Comparison of ENCODE assay signal across 20 cellular contexts in the genomic region with DNA sequence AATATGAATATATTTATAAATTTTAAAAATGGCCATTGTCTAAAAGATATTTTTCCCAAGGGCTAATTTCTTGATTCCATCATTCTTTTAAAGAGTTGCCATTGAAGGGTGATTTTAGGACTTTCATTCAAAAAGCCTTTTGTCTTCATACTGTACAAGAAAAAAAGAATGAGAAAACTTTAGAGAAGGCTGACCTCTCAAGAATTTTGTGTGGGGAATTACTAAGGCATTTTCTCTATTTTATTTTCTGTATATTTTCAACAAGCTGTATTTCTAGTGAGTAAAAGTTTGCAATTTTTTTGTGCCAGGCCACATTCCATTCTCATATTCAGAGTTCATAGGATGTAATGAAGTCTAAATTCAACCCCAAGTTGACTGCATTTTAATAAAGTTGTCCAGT. TPM values are rescaled to one million over a fixed set of nuclear protein-coding genes. Genes with fewer than 3 reads are reported as not detected.
DNase-seq lines count a peak whose midpoint lies in the region; ATAC-seq and TF ChIP-seq lines count a peak whose summit lies in the region.
"Had no signal": no experiment of that assay in that cellular context is flagged by ENCODE, and none has a peak within 500 bp of the region (broad histone marks: within the 10 kb centered on the region; RNA-seq: fewer than 3 reads in every experiment).

No MANE protein-coding gene starts in this region.

- H4K5ac ChIP-seq in IMR-90 (ENCODE audit: low read depth, low read length) = no peak overlapping the region

- no peak overlapping the region for H4K8ac ChIP-seq in IMR-90 (ENCODE audit: low read depth in 2 of 2, low read length in 2 of 2)

- no TSS peak for BruUV-seq in IMR-90 (replicated peaks; lab: Mats Ljungman, UMichigan)

- H3K56ac ChIP-seq in IMR-90 (ENCODE audit: extremely low read depth, insufficient read depth, low read length) = no peak overlapping the region

- no peaks in the 10 kb centered on the region for H4K20me1 ChIP-seq in IMR-90 (ENCODE audit: insufficient read depth, low read length)
- H4K20me1 ChIP-seq: BLaER1 had no signal

- H3K23ac ChIP-seq in IMR-90 (ENCODE audit: low read depth, low read length) = no peak overlapping the region

- H2BK15ac ChIP-seq in IMR-90 (ENCODE audit: low read depth, low read length) = no peak overlapping the region

- no peak for TF ChIP-seq POLR2A in IMR-90 (IDR thresholded peaks at IDR 0.05; ENCODE audit: low read depth, low read length)

- H3K27ac ChIP-seq in IMR-90 (ENCODE audit: insufficient read depth, low read length) = no peak overlapping the region
- H3K27ac ChIP-seq: BLaER1 had no signal

- no peaks in the 10 kb centered on the region for H3K27me3 ChIP-seq in IMR-90 (ENCODE audit: control insufficient read depth, insufficient read depth, low read length)
- no peaks in the 10 kb centered on the region for H3K27me3 ChIP-seq in adipocyte (replicated peaks; ENCODE audit: control insufficient read depth, insufficient read depth, low read length)
- H3K27me3 ChIP-seq: BLaER1 had no signal

- no peak overlapping the region for H3K4ac ChIP-seq in IMR-90 (ENCODE audit: low read depth, low read length)

- H3K9me1 ChIP-seq in IMR-90 (ENCODE audit: insufficient read depth, low read length) = no peaks in the 10 kb centered on the region

- no peak overlapping the region for H2AFZ ChIP-seq in IMR-90 (replicated peaks; ENCODE audit: low read length, poor library complexity)

- H3K14ac ChIP-seq in IMR-90 (replicated peaks; ENCODE audit: low read depth, low read length) = no peak overlapping the region

- H3K4me2 ChIP-seq in IMR-90 (ENCODE audit: low read depth, low read length) = no peak overlapping the region
- H3K4me2 ChIP-seq: BLaER1 had no signal

- H3K79me1 ChIP-seq in IMR-90 (ENCODE audit: low read depth in 1 of 2, low read length in 2 of 2) = no peaks in the 10 kb centered on the region

- TF ChIP-seq RAD21 in IMR-90 (IDR thresholded peaks at IDR 0.05; ENCODE audit: low read length) = no peak

- no peak overlapping the region for H2BK120ac ChIP-seq in IMR-90 (ENCODE audit: low read depth, low read length)

- DNase-seq in IMR-90 (no peak), adipocyte (ENCODE audit: low read depth) (peak; percentile 51), KBM-7 (no peak), mucosa of descending colon (no peak)
- DNase-seq: 8988T; ACHN; BE2C; C1 segment of cervical spinal cord; CD4-positive, alpha-beta memory T cell; CD4-positive, CD25-positive, alpha-beta regulatory T cell; CD8-positive, alpha-beta memory T cell; COR-L47; DMS 273 treated with DMSO at 0.1 percent for 48 hours; DMS153; DMS53; DMS79; DND-41; GF-D8 had no signal

- H3K4me1 ChIP-seq in IMR-90 (ENCODE audit: control insufficient read depth, insufficient read depth, low read length) = peaks cover 2% of the 10 kb centered on the region; the same call in 1 of the 2 replicates
- peaks cover 3% of the 10 kb centered on the region for H3K4me1 ChIP-seq in adipocyte (ENCODE audit: control insufficient read depth, insufficient read depth, low read length)
- H3K4me1 ChIP-seq in mucosa of descending colon (ENCODE audit: low read depth) = no peaks in the 10 kb centered on the region
- H3K4me1 ChIP-seq: BE2C, BLaER1 had no signal

- intact Hi-C loops in IMR-90 (cut with micrococcal nuclease) (no loop called here), mucosa of descending colon (cut with DNase I, micrococcal nuclease) (no loop called here)

- TF ChIP-seq CTCF in IMR-90 (conservative IDR thresholded peaks at IDR 0.05; ENCODE audit: low read depth, low read length) = no peak
- TF ChIP-seq CTCF in mucosa of descending colon (IDR thresholded peaks at IDR 0.05) = no peak

- POLR2A ChIA-PET in IMR-90 (lab: Charles Lee; ENCODE audit: unreplicated experiment) = no interaction called here

- H4K91ac ChIP-seq in IMR-90 (ENCODE audit: insufficient read depth, low read depth, low read length) = no peak overlapping the region

- no peak overlapping the region for H2BK20ac ChIP-seq in IMR-90 (ENCODE audit: low read depth, low read length)

- no peaks in the 10 kb centered on the region for H3K36me3 ChIP-seq in IMR-90 (ENCODE audit: control insufficient read depth, insufficient read depth, low read length)
- H3K36me3 ChIP-seq in adipocyte (ENCODE audit: control insufficient read depth, insufficient read depth, low read length, severe bottlenecking) = no peaks in the 10 kb centered on the region
- H3K36me3 ChIP-seq in mucosa of descending colon (ENCODE audit: low read depth) = no peaks in the 10 kb centered on the region
- H3K36me3 ChIP-seq: BE2C, BLaER1 had no signal

- H3K9me3 ChIP-seq in IMR-90 (ENCODE audit: control insufficient read depth, insufficient read depth, low read length) (no peaks in the 10 kb centered on the region), adipocyte (ENCODE audit: control insufficient read depth, low read length) (no peaks in the 10 kb centered on the region), mucosa of descending colon (no peaks in the 10 kb centered on the region)
- H3K9me3 ChIP-seq: BE2C, BLaER1 had no signal

- H3K9ac ChIP-seq in IMR-90 (ENCODE audit: low read depth, low read length) (no peak overlapping the region), adipocyte (ENCODE audit: low read length) (no peak overlapping the region)
- H3K9ac ChIP-seq: BLaER1 had no signal

- H3K18ac ChIP-seq in IMR-90 (ENCODE audit: low read depth, low read length) = no peak overlapping the region

- ATAC-seq in IMR-90 (ENCODE audit: low read depth) = peak; percentile 37; the same call in 1 of the 2 replicates
- ATAC-seq in HG03280 (IDR thresholded peaks at IDR 0.05; ENCODE audit: unreplicated experiment) = no peak
- ATAC-seq in mucosa of descending colon = no peak

- H2AK9ac ChIP-seq in IMR-90 (replicated peaks; ENCODE audit: low read depth, low read length, poor library complexity) = no peak overlapping the region

- H2BK5ac ChIP-seq in IMR-90 (ENCODE audit: low read depth, low read length, poor library complexity, severe bottlenecking) = no peak overlapping the region

- H2AK5ac ChIP-seq in IMR-90 (ENCODE audit: low read depth, low read length) = no peak overlapping the region

- in situ Hi-C loops in IMR-90 (cut with MboI; ENCODE audit: low sequenced_read_pairs) (no loop called here), KBM-7 (cut with MboI; ENCODE audit: low pct_unique_long_range_greater_than_20kb, low sequenced_read_pairs) (no loop called here)

- H3K4me3 ChIP-seq in IMR-90 (ENCODE audit: insufficient read depth, low read depth, low read length) (no peak overlapping the region), adipocyte (ENCODE audit: low read length) (no peak overlapping the region), mucosa of descending colon (no peak overlapping the region)
- H3K4me3 ChIP-seq: BLaER1 had no signal

- CTCF ChIA-PET in IMR-90 (lab: Yijun Ruan, JAX) = interaction anchor here (0.5 kb wide), 1 partner anchor 399 kb away, joined by 4 read pairs; no protein-coding TSS in a partner anchor

- dilution Hi-C loops in IMR-90 (cut with HindIII; ENCODE audit: low sequenced_read_pairs, unreplicated experiment) = no loop called here

TF ChIP-seq in IMR-90, 13 proteins besides CTCF, POLR2A, EP300 and RAD21:
- TF ChIP-seq RCOR1 (IDR thresholded peaks at IDR 0.05; ENCODE audit: insufficient replicate concordance, low read length) (no peak), BHLHE40 (IDR thresholded peaks at IDR 0.05; ENCODE audit: low read depth, low read length) (no peak), MAZ (IDR thresholded peaks at IDR 0.05; ENCODE audit: borderline replicate concordance, low read depth, low read length) (no peak), SMC3 (IDR thresholded peaks at IDR 0.05; ENCODE audit: low read depth, low read length) (no peak), MAFK (IDR thresholded peaks at IDR 0.05; ENCODE audit: low read depth, low read length) (no peak), NFE2L2 (IDR thresholded peaks at IDR 0.05; ENCODE audit: low read depth, low read length) (no peak), FOS (IDR thresholded peaks at IDR 0.05; ENCODE audit: low read depth, low read length) (no peak), RFX5 (IDR thresholded peaks at IDR 0.05; ENCODE audit: low read depth, low read length) (no peak), MXI1 (IDR thresholded peaks at IDR 0.05; ENCODE audit: borderline replicate concordance, low read depth, low read length) (no peak), CHD1 (IDR thresholded peaks at IDR 0.05; ENCODE audit: low read depth, low read length) (no peak), CEBPB (IDR thresholded peaks at IDR 0.05; ENCODE audit: low read depth, low read length) (no peak)
- TF ChIP-seq, protein P1, sequence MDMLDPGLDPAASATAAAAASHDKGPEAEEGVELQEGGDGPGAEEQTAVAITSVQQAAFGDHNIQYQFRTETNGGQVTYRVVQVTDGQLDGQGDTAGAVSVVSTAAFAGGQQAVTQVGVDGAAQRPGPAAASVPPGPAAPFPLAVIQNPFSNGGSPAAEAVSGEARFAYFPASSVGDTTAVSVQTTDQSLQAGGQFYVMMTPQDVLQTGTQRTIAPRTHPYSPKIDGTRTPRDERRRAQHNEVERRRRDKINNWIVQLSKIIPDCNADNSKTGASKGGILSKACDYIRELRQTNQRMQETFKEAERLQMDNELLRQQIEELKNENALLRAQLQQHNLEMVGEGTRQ (IDR thresholded peaks at IDR 0.05; ENCODE audit: low read depth, low read length) = no peak
- TF ChIP-seq, protein P2, sequence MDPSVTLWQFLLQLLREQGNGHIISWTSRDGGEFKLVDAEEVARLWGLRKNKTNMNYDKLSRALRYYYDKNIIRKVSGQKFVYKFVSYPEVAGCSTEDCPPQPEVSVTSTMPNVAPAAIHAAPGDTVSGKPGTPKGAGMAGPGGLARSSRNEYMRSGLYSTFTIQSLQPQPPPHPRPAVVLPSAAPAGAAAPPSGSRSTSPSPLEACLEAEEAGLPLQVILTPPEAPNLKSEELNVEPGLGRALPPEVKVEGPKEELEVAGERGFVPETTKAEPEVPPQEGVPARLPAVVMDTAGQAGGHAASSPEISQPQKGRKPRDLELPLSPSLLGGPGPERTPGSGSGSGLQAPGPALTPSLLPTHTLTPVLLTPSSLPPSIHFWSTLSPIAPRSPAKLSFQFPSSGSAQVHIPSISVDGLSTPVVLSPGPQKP (IDR thresholded peaks at IDR 0.05; ENCODE audit: borderline replicate concordance, low read depth, low read length) = no peak

RNA-seq across cellular contexts. Expression of a gene that starts 49.3 kb away (rescaled TPM):
- total RNA-seq in IMR-90 (2012; rRNA removed) (26.7 and 41.9 TPM in 2 replicates), mucosa of descending colon (100 to 1,000 TPM; 111 to 213 (median 138) TPM)
- 18.3 and 21.8 TPM in 2 replicates for polyA plus RNA-seq in IMR-90 (2012; rRNA removed)
- polyA plus RNA-seq in IMR-90 (2012; cell fraction: cytosol; rRNA removed) = 3.4 and 5.5 TPM in 2 replicates
- polyA plus RNA-seq in IMR-90 (2012; cell fraction: nucleus; rRNA removed; ENCODE audit: low replicate concordance) = 14.2 and 60.5 TPM in 2 replicates
